In the genomic region with DNA sequence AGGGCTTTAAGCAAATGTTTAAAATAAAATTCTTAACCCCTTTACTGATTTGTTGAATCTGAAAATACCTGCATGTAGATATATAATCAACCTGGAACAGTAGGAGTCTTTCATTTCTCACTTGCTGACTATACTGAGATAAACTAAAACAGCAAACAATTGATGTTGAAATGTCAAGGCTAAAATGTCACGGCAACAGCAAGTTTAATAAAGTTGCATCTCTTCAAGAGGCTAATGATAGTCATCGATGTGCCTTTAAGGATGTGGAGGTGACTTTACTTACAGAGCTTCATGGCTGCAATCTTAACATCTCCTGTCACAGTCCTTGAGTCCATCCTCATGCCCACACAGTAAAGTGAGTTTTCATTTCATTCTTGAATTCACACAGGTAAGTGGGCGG, we compare ENCODE assay signal across 30 cellular contexts. TPM values are rescaled to one million over a fixed set of nuclear protein-coding genes. Genes with fewer than 3 reads are reported as not detected.
"Had no signal": no experiment of that assay in that cellular context is flagged by ENCODE, and none has a peak within 500 bp of the region (broad histone marks: within the 10 kb centered on the region; RNA-seq: fewer than 3 reads in every experiment).

No MANE protein-coding gene starts in this region.

- H3K4me3 ChIP-seq: pancreas, psoas muscle, skin epidermis, smooth muscle cell, spleen, stomach, thoracic aorta, thyroid gland, transverse colon, upper lobe of right lung, uterus had no signal

- DNase-seq: naive thymus-derived CD4-positive, alpha-beta T cell; nephron progenitor cell; nucleus accumbens; pancreas; psoas muscle; right cardiac atrium; spleen; stimulated activated CD4-positive, alpha-beta T cell treated with anti-CD3 and anti-CD28 coated beads, Interleukin-12 subunit alpha, Interleukin-12 subunit beta, amount 100 ng/mL, for 4 hours; stimulated activated CD4-positive, alpha-beta T cell treated with anti-CD3 and anti-CD28 coated beads, Interleukin-1b, Interleukin-23, amount 100 ng/mL, for 48 hours; stimulated activated CD4-positive, alpha-beta T cell treated with anti-CD3 and anti-CD28 coated beads, Interleukin-2, amount 100 ng/mL, for 48 hours; stimulated activated CD4-positive, alpha-beta T cell treated with anti-CD3 and anti-CD28 coated beads, Interleukin-4, amount 100 ng/mL, for 24 hours; stimulated activated naive B cell treated with anti-CD40 and anti-IgM and Interleukin-4, amounts not matched to agents 10 μg/mL and 1 μg/mL and 100 μg/mL, for 72 hours; stimulated activated naive CD4-positive, alpha-beta T cell treated with Interleukin-2 at 50 U/mL for 16 hours; stomach; thyroid gland; transverse colon; upper lobe of right lung; uterus had no signal

- ATAC-seq: naive thymus-derived CD4-positive, alpha-beta T cell; natural killer cell treated with Interleukin-12 subunit alpha and Interleukin-12 subunit beta and Interleukin-15 and Interleukin-18, amount 100 ng/mL, for 72 hours; pancreas; psoas muscle; right cardiac atrium; sciatic nerve; stimulated activated effector memory CD8-positive, alpha-beta T cell treated with anti-CD3 and anti-CD28 coated beads, Interleukin-12 subunit alpha, Interleukin-12 subunit beta, amount 100 ng/mL, for 72 hours; stimulated activated naive B cell treated with anti-CD40 and anti-IgM and Interleukin-4, amounts not matched to agents 10 μg/mL and 1 μg/mL and 100 μg/mL, for 72 hours; upper lobe of right lung had no signal

- H3K27ac ChIP-seq: neutrophil, pancreas, psoas muscle, skin epidermis, spleen, stomach, thoracic aorta, thyroid gland, transverse colon, upper lobe of right lung, uterus had no signal

- H3K27me3 ChIP-seq: neutrophil, pancreas, thyroid gland, upper lobe of right lung, uterus had no signal

- H3K4me2 ChIP-seq: smooth muscle cell had no signal

- FAIRE-seq: pancreas had no signal

- H3K9me3 ChIP-seq: neutrophil, pancreas, psoas muscle, spleen, stomach, thoracic aorta, thyroid gland, transverse colon, upper lobe of right lung, uterus had no signal

- H3K36me3 ChIP-seq: pancreas, spleen, stomach, thoracic aorta, thyroid gland, transverse colon, upper lobe of right lung, uterus had no signal

- H3K4me1 ChIP-seq: psoas muscle, thyroid gland had no signal

RNA-seq across cellular contexts. Expression of a gene that starts 3.6 kb away (rescaled TPM):
- total RNA-seq: neural crest cell, osteocyte had no signal
- polyA plus RNA-seq: naive thymus-derived CD4-positive, alpha-beta T cell had no signal

RNA-seq across cellular contexts. Expression of a gene that starts 31.7 kb away (rescaled TPM):
- total RNA-seq: naive thymus-derived CD4-positive, alpha-beta T cell; neural crest cell; omental fat pad; osteocyte; posterior vena cava; psoas muscle; right cardiac atrium; sciatic nerve; smooth muscle cell; transverse colon; upper lobe of right lung had no signal
- polyA plus RNA-seq: naive thymus-derived CD4-positive, alpha-beta T cell; pancreas; right cardiac atrium; smooth muscle cell; stomach; urinary bladder had no signal
